1 cellular context compared by ENCODE assay signal in the genomic region with DNA sequence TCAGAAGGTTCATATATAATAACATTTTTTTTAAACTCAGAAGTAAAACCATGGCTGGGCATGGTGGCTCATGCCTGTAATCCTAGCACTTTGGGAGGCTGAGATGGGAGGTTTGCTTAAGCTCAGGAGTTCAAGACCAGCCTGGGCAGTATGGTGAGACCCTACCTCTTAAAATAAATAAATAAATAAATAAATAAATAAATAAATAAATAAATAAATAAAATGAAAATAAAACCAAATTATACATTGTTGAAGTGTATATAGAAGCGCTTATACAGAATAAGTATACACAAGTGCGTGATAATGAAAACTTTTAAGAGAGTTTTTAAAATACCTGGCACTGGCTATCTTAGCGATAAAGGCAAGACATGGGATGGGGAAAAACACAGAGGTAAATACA.
TF ChIP-seq lines count a peak whose summit lies in the region.

No MANE protein-coding gene starts in this region.

TF ChIP-seq in GM12878, 131 proteins besides CTCF, POLR2A, EP300 and RAD21 (continued from another document):
- TF ChIP-seq, protein P1, sequence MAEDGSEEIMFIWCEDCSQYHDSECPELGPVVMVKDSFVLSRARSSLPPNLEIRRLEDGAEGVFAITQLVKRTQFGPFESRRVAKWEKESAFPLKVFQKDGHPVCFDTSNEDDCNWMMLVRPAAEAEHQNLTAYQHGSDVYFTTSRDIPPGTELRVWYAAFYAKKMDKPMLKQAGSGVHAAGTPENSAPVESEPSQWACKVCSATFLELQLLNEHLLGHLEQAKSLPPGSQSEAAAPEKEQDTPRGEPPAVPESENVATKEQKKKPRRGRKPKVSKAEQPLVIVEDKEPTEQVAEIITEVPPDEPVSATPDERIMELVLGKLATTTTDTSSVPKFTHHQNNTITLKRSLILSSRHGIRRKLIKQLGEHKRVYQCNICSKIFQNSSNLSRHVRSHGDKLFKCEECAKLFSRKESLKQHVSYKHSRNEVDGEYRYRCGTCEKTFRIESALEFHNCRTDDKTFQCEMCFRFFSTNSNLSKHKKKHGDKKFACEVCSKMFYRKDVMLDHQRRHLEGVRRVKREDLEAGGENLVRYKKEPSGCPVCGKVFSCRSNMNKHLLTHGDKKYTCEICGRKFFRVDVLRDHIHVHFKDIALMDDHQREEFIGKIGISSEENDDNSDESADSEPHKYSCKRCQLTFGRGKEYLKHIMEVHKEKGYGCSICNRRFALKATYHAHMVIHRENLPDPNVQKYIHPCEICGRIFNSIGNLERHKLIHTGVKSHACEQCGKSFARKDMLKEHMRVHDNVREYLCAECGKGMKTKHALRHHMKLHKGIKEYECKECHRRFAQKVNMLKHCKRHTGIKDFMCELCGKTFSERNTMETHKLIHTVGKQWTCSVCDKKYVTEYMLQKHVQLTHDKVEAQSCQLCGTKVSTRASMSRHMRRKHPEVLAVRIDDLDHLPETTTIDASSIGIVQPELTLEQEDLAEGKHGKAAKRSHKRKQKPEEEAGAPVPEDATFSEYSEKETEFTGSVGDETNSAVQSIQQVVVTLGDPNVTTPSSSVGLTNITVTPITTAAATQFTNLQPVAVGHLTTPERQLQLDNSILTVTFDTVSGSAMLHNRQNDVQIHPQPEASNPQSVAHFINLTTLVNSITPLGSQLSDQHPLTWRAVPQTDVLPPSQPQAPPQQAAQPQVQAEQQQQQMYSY (CRISPR knock-in tag; IDR thresholded peaks at IDR 0.05): no peak
- no peak for TF ChIP-seq SUZ12 (IDR thresholded peaks at IDR 0.05; ENCODE audit: unreplicated experiment)
- TF ChIP-seq ZNF217 (IDR thresholded peaks at IDR 0.05): no peak
- no peak for TF ChIP-seq RFX5 (IDR thresholded peaks at IDR 0.05; ENCODE audit: low read depth, low read length)
- no peak for TF ChIP-seq RB1 (IDR thresholded peaks at IDR 0.05; ENCODE audit: borderline replicate concordance)
- TF ChIP-seq YBX1 (IDR thresholded peaks at IDR 0.05): no peak
- no peak for TF ChIP-seq NFYA (IDR thresholded peaks at IDR 0.05; ENCODE audit: borderline replicate concordance, low read depth, low read length)
